Comparison of ENCODE assay signal across 9 cellular contexts in genomic region chr11:128496684-128497056, GRCh38.
DNase-seq lines count a peak whose midpoint lies in the region; ATAC-seq and TF ChIP-seq lines count a peak whose summit lies in the region.
"Had no signal": no experiment of that assay in that cellular context is flagged by ENCODE, and none has a peak within 500 bp of the region (broad histone marks: within the 10 kb centered on the region; RNA-seq: fewer than 3 reads in every experiment).

No MANE protein-coding gene starts in this region.

- peaks cover 67 to 79% (median 75%) of the 10 kb centered on the region in 3 donors for H3K4me1 ChIP-seq in skeletal muscle tissue (ENCODE audit: control insufficient read depth in 3 of 3, insufficient read depth in 3 of 3, low read length in 3 of 3)

- ATAC-seq in GM19351 (IDR thresholded peaks at IDR 0.05; ENCODE audit: unreplicated experiment) (peak; percentile 32), HG03457 (IDR thresholded peaks at IDR 0.05; ENCODE audit: unreplicated experiment) (no peak)

- TF ChIP-seq CTCF in epithelial cell of proximal tubule (conservative IDR thresholded peaks at IDR 0.05; ENCODE audit: low read depth, low read length), result no peak

- H3K4me3 ChIP-seq in epithelial cell of proximal tubule (ENCODE audit: low read depth, low read length) (peak overlapping the region; percentile 0), skeletal muscle tissue (ENCODE audit: low read length in 3 of 3) (peak overlapping the region; percentile 40 to 59 (median 56))

- no peaks in the 10 kb centered on the region for H3K36me3 ChIP-seq in skeletal muscle tissue (ENCODE audit: control insufficient read depth in 3 of 3, insufficient read depth in 3 of 3, low read length in 3 of 3)

- peak overlapping the region; percentile 81 for H3K27ac ChIP-seq in skeletal muscle tissue (ENCODE audit: low read depth, low read length)

- H3K9me3 ChIP-seq in skeletal muscle tissue (ENCODE audit: control insufficient read depth in 3 of 3, low read length in 3 of 3), result no peaks in the 10 kb centered on the region

- H3K27me3 ChIP-seq in skeletal muscle tissue (ENCODE audit: control insufficient read depth in 3 of 3, insufficient read depth in 3 of 3, low read length in 3 of 3), result no peaks in the 10 kb centered on the region

- DNase-seq in NCI-H69 (lab: John Stamatoyannopoulos, UW) (peak; percentile 80), epithelial cell of proximal tubule (ENCODE audit: low read depth) (no peak), glomerular visceral epithelial cell (ENCODE audit: extremely low spot score) (no peak), NCI-H187 treated with DMSO at 0.1 percent for 48 hours (lab: John Stamatoyannopoulos, UW) (no peak), activated gamma-delta T cell (lab: John Stamatoyannopoulos, UW) (no peak)
- DNase-seq: NCI-H1436 had no signal

- H3K9ac ChIP-seq in skeletal muscle tissue (ENCODE audit: low read depth in 1 of 3, low read length in 3 of 3), result peak overlapping the region; percentile 1 to 75 (median 55)
